In the genomic region with DNA sequence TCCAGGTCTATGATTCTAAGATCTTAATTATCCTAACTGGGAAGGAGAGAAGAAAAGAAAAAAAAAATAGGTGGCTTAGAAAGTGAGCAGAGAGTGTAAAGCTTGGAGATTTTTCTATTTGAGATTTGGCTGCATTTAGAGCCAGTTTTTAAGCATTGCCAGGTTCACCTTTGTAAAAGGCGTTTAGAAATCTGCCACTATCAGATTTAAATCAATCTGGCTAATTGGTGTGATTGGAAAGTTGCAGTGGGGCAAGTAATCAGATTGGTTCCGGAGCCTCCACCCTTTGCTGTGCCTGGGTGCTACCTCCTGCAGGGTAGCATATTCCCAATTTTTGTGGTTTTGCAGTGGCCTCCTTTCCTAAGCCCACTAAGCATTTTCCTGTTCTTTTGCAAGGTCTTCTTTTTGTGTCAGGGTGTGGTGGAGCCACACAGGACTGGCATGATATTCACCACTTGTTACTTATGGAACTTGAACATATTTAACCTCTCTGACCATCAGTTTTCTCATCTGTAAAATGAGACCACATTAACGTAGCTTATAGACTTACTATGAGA, we compare ENCODE assay signal across 23 cellular contexts. TPM values are rescaled to one million over a fixed set of nuclear protein-coding genes. Genes with fewer than 3 reads are reported as not detected.
DNase-seq lines count a peak whose midpoint lies in the region; FAIRE-seq and TF ChIP-seq lines count a peak whose summit lies in the region.
"Had no signal": no experiment of that assay in that cellular context is flagged by ENCODE, and none has a peak within 500 bp of the region (broad histone marks: within the 10 kb centered on the region; RNA-seq: fewer than 3 reads in every experiment).

No MANE protein-coding gene starts in this region.

- no peak for TF ChIP-seq CTCF in Calu3 (IDR thresholded peaks at IDR 0.05; ENCODE audit: unreplicated experiment)
- TF ChIP-seq CTCF in kidney (IDR thresholded peaks at IDR 0.05; ENCODE audit: borderline replicate concordance, extremely low read depth, insufficient read depth) = no peak

- no peaks in the 10 kb centered on the region for H3K9me3 Mint-ChIP-seq in Calu3 (ENCODE audit: low read depth, unreplicated experiment)
- H3K9me3 Mint-ChIP-seq: CD4-positive, alpha-beta T cell had no signal

- H3K36me3 Mint-ChIP-seq in Calu3 (ENCODE audit: insufficient read depth, unreplicated experiment) = peaks cover 14% of the 10 kb centered on the region

- H3K27ac Mint-ChIP-seq in Calu3 (ENCODE audit: unreplicated experiment) = peak overlapping the region; percentile 86
- H3K27ac Mint-ChIP-seq: CD4-positive, alpha-beta T cell had no signal

- H3K4me3 ChIP-seq in kidney (ENCODE audit: low read length in 2 of 2) (no peak overlapping the region), skeletal muscle tissue (ENCODE audit: low read length in 3 of 3) (no peak overlapping the region)
- H3K4me3 ChIP-seq: GM12878 had no signal

- CTCF ChIA-PET in Calu3 (lab: Charles Lee) = interaction anchor here (1.3 kb wide), 1 partner anchor 19 kb away, joined by 3 read pairs; no protein-coding TSS in a partner anchor

- H3K9ac ChIP-seq in kidney (ENCODE audit: low read length in 2 of 2) (peak overlapping the region in 1 of 2 donors; percentile 1), skeletal muscle tissue (ENCODE audit: low read depth in 1 of 3, low read length in 3 of 3) (peak overlapping the region in 2 of 3 donors; percentile 20 to 55)

- H3K4me1 ChIP-seq in kidney (ENCODE audit: control insufficient read depth in 1 of 2, insufficient read depth in 1 of 2, low read depth in 1 of 2, low read length in 2 of 2) = peaks cover 16 to 21% of the 10 kb centered on the region in 2 donors
- H3K4me1 ChIP-seq in skeletal muscle tissue (ENCODE audit: control insufficient read depth in 3 of 3, insufficient read depth in 3 of 3, low read length in 3 of 3) = peaks cover 28 to 52% (median 49%) of the 10 kb centered on the region in 3 donors

- H3K27me3 ChIP-seq in skeletal muscle tissue (ENCODE audit: control insufficient read depth in 3 of 3, insufficient read depth in 3 of 3, low read length in 3 of 3) = no peaks in the 10 kb centered on the region
- H3K27me3 ChIP-seq: BE2C had no signal

- no peak overlapping the region for H3K4me3 Mint-ChIP-seq in Calu3 (ENCODE audit: low read depth, unreplicated experiment)
- H3K4me3 Mint-ChIP-seq: CD4-positive, alpha-beta T cell had no signal

- H3K27ac ChIP-seq in kidney (ENCODE audit: low read depth in 2 of 2, low read length in 2 of 2) (peak overlapping the region; percentile 36 to 54), skeletal muscle tissue (ENCODE audit: low read depth, low read length) (peak overlapping the region; percentile 91)

- DNase-seq in Calu3 (no peak), NCI-H82 treated with DMSO at 0.1 percent for 48 hours (lab: John Stamatoyannopoulos, UW; ENCODE audit: unreplicated experiment) (peak; percentile 28), kidney (no peak), NCI-H146 (lab: John Stamatoyannopoulos, UW) (no peak), NCI-H748 treated with DMSO at 0.1 percent for 48 hours (lab: John Stamatoyannopoulos, UW) (no peak), middle frontal gyrus (ENCODE audit: extremely low spot score, low spot score) (no peak), KG1 (lab: John Stamatoyannopoulos, UW) (no peak)
- DNase-seq: BE2C; CD4-positive, alpha-beta T cell; DMS79 treated with DMSO at 0.1 percent for 48 hours; GOT3; Kasumi-1; MM.1S; NCI-H1092 treated with DMSO at 0.1 percent for 48 hours; NCI-H1694 treated with DMSO at 0.1 percent for 48 hours; NCI-H226; NCI-H524 treated with DMSO at 0.1 percent for 48 hours; NK-92 treated with Interleukin-12 subunit alpha and Interleukin-12 subunit beta, amount 100 ng/mL, for 24 hours; SIG-M5 had no signal

- FAIRE-seq in kidney (lab: Jason Lieb, UNC) = no peak
- FAIRE-seq: D721Med, G401.6 had no signal

- BruUV-seq in Calu3 (replicated peaks; lab: Mats Ljungman, UMichigan) = TSS peak; percentile 67

- H3K27me3 Mint-ChIP-seq in Calu3 (ENCODE audit: unreplicated experiment) = no peaks in the 10 kb centered on the region
- H3K27me3 Mint-ChIP-seq: CD4-positive, alpha-beta T cell had no signal

- H3K9me3 ChIP-seq in kidney (ENCODE audit: control insufficient read depth in 1 of 2, low read length in 2 of 2) = no peaks in the 10 kb centered on the region
- no peaks in the 10 kb centered on the region for H3K9me3 ChIP-seq in skeletal muscle tissue (ENCODE audit: control insufficient read depth in 3 of 3, low read length in 3 of 3)
- H3K9me3 ChIP-seq: BE2C had no signal

- intact Hi-C loops in Calu3 (cut with micrococcal nuclease; ENCODE audit: unreplicated experiment) (loop anchor here (1.0 kb wide), 1 partner anchor 52 kb away; no protein-coding TSS in a partner anchor), kidney (cut with DNase I) (no loop called here)

- peaks cover 54% of the 10 kb centered on the region for H3K4me1 Mint-ChIP-seq in Calu3 (ENCODE audit: low read depth, unreplicated experiment)

- H3K36me3 ChIP-seq in kidney (ENCODE audit: control insufficient read depth in 1 of 2, insufficient read depth in 2 of 2, low read length in 2 of 2) (no peaks in the 10 kb centered on the region), skeletal muscle tissue (ENCODE audit: control insufficient read depth in 3 of 3, insufficient read depth in 3 of 3, low read length in 3 of 3) (no peaks in the 10 kb centered on the region)
- H3K36me3 ChIP-seq: BE2C had no signal

RNA-seq across cellular contexts. Expression of a gene that starts 48.5 kb away (rescaled TPM):
- total RNA-seq in Calu3 (2022) = 42.9 and 45.2 TPM in 2 replicates
- total RNA-seq in kidney = 67.3 TPM
- polyA plus RNA-seq in kidney (ENCODE audit: insufficient read depth, low read depth, low replicate concordance) = 36.6 TPM
- total RNA-seq in skeletal muscle tissue = 29.2 TPM
